In the genomic region with DNA sequence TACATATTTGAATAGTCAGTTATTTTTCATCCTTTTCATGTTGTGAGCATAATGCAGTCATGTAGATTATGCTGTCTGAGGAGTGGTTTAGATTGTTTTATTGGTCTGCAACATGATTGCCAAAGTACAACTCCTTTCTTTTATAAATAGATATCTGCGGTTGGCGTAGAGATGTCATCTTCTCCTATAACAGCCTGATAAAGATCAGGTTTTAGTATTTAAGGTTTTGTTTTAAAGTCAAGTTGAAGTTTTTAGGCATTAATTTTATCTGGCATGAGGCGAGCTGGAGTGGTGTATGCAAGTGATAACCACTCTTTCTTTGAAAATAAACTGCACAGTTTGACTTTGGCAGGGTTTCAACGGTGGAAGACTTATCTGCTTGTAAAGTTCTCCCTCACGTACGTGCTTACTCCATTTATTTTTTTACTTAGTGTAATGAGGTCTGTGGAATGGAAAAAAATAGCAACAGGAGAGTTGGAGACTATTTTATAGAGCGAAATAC, we compare ENCODE assay signal across 1 cellular context.
TF ChIP-seq lines count a peak whose summit lies in the region.

No MANE protein-coding gene starts in this region.

TF ChIP-seq in K562, 482 proteins besides CTCF, POLR2A, EP300 and RAD21 (continued from another document):
- TF ChIP-seq, protein P1, sequence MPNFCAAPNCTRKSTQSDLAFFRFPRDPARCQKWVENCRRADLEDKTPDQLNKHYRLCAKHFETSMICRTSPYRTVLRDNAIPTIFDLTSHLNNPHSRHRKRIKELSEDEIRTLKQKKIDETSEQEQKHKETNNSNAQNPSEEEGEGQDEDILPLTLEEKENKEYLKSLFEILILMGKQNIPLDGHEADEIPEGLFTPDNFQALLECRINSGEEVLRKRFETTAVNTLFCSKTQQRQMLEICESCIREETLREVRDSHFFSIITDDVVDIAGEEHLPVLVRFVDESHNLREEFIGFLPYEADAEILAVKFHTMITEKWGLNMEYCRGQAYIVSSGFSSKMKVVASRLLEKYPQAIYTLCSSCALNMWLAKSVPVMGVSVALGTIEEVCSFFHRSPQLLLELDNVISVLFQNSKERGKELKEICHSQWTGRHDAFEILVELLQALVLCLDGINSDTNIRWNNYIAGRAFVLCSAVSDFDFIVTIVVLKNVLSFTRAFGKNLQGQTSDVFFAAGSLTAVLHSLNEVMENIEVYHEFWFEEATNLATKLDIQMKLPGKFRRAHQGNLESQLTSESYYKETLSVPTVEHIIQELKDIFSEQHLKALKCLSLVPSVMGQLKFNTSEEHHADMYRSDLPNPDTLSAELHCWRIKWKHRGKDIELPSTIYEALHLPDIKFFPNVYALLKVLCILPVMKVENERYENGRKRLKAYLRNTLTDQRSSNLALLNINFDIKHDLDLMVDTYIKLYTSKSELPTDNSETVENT (CRISPR knock-in tag; IDR thresholded peaks at IDR 0.05), result no peak
- no peak for TF ChIP-seq ZC3H4 (CRISPR knock-in tag; IDR thresholded peaks at IDR 0.05; ENCODE audit: borderline replicate concordance)
- peak; percentile 95 for TF ChIP-seq FOXM1 (IDR thresholded peaks at IDR 0.05; ENCODE audit: low read depth)
- no peak for TF ChIP-seq FOXM1 (CRISPR knock-in tag; IDR thresholded peaks at IDR 0.05; ENCODE audit: low read depth)
- no peak for TF ChIP-seq MAFK (IDR thresholded peaks at IDR 0.05; ENCODE audit: low read length)
- TF ChIP-seq ZNF24 (IDR thresholded peaks at IDR 0.05), result no peak
- TF ChIP-seq, protein P2, sequence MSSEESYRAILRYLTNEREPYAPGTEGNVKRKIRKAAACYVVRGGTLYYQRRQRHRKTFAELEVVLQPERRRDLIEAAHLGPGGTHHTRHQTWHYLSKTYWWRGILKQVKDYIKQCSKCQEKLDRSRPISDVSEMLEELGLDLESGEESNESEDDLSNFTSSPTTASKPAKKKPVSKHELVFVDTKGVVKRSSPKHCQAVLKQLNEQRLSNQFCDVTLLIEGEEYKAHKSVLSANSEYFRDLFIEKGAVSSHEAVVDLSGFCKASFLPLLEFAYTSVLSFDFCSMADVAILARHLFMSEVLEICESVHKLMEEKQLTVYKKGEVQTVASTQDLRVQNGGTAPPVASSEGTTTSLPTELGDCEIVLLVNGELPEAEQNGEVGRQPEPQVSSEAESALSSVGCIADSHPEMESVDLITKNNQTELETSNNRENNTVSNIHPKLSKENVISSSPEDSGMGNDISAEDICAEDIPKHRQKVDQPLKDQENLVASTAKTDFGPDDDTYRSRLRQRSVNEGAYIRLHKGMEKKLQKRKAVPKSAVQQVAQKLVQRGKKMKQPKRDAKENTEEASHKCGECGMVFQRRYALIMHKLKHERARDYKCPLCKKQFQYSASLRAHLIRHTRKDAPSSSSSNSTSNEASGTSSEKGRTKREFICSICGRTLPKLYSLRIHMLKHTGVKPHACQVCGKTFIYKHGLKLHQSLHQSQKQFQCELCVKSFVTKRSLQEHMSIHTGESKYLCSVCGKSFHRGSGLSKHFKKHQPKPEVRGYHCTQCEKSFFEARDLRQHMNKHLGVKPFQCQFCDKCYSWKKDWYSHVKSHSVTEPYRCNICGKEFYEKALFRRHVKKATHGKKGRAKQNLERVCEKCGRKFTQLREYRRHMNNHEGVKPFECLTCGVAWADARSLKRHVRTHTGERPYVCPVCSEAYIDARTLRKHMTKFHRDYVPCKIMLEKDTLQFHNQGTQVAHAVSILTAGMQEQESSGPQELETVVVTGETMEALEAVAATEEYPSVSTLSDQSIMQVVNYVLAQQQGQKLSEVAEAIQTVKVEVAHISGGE (CRISPR knock-in tag; IDR thresholded peaks at IDR 0.05), result 0 out of 6 replicates have a peak, but pooled peaks of 1 of the 3 experiments have one; percentile 24
- peak; percentile 87 for TF ChIP-seq CBFA2T3 (IDR thresholded peaks at IDR 0.05)
- no peak for TF ChIP-seq KAT8 (IDR thresholded peaks at IDR 0.05; ENCODE audit: low read depth)
- peak in 1 of 2 experiments; percentile 36; a peak in 1 of 4 replicates for TF ChIP-seq TBL1XR1 (IDR thresholded peaks at IDR 0.05; ENCODE audit: low read length in 2 of 2)
- TF ChIP-seq MCM7 (IDR thresholded peaks at IDR 0.05), result no peak
- TF ChIP-seq IFI16 (CRISPR knock-in tag; IDR thresholded peaks at IDR 0.05), result no peak
- TF ChIP-seq, protein P3, sequence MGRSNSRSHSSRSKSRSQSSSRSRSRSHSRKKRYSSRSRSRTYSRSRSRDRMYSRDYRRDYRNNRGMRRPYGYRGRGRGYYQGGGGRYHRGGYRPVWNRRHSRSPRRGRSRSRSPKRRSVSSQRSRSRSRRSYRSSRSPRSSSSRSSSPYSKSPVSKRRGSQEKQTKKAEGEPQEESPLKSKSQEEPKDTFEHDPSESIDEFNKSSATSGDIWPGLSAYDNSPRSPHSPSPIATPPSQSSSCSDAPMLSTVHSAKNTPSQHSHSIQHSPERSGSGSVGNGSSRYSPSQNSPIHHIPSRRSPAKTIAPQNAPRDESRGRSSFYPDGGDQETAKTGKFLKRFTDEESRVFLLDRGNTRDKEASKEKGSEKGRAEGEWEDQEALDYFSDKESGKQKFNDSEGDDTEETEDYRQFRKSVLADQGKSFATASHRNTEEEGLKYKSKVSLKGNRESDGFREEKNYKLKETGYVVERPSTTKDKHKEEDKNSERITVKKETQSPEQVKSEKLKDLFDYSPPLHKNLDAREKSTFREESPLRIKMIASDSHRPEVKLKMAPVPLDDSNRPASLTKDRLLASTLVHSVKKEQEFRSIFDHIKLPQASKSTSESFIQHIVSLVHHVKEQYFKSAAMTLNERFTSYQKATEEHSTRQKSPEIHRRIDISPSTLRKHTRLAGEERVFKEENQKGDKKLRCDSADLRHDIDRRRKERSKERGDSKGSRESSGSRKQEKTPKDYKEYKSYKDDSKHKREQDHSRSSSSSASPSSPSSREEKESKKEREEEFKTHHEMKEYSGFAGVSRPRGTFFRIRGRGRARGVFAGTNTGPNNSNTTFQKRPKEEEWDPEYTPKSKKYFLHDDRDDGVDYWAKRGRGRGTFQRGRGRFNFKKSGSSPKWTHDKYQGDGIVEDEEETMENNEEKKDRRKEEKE (IDR thresholded peaks at IDR 0.05; ENCODE audit: borderline replicate concordance in 1 of 2, control insufficient read depth in 1 of 2, low read depth in 2 of 2, low read length in 1 of 2), result no peak
- peak in 1 of 2 experiments; percentile 52; a peak in 1 of 4 replicates for TF ChIP-seq HDAC1 (IDR thresholded peaks at IDR 0.05)
- TF ChIP-seq ATF1 (CRISPR knock-in tag; IDR thresholded peaks at IDR 0.05), result no peak
- no peak for TF ChIP-seq ATF1 (tag; IDR thresholded peaks at IDR 0.05)
- TF ChIP-seq SRSF3 (IDR thresholded peaks at IDR 0.05; ENCODE audit: insufficient read depth, low read length), result no peak
- TF ChIP-seq NCOA1 (IDR thresholded peaks at IDR 0.05; ENCODE audit: low read depth), result peak; percentile 35; the same call in 1 of the 2 replicates
- no peak for TF ChIP-seq RBBP5 (IDR thresholded peaks at IDR 0.05; ENCODE audit: borderline replicate concordance, insufficient read depth, low read length, poor library complexity, severe bottlenecking)
- TF ChIP-seq, protein P4, sequence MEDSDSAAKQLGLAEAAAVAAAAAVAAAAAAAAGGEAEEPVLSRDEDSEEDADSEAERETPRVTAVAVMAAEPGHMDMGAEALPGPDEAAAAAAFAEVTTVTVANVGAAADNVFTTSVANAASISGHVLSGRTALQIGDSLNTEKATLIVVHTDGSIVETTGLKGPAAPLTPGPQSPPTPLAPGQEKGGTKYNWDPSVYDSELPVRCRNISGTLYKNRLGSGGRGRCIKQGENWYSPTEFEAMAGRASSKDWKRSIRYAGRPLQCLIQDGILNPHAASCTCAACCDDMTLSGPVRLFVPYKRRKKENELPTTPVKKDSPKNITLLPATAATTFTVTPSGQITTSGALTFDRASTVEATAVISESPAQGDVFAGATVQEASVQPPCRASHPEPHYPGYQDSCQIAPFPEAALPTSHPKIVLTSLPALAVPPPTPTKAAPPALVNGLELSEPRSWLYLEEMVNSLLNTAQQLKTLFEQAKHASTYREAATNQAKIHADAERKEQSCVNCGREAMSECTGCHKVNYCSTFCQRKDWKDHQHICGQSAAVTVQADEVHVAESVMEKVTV (CRISPR knock-in tag; IDR thresholded peaks at IDR 0.05), result no peak
- TF ChIP-seq, protein P5, sequence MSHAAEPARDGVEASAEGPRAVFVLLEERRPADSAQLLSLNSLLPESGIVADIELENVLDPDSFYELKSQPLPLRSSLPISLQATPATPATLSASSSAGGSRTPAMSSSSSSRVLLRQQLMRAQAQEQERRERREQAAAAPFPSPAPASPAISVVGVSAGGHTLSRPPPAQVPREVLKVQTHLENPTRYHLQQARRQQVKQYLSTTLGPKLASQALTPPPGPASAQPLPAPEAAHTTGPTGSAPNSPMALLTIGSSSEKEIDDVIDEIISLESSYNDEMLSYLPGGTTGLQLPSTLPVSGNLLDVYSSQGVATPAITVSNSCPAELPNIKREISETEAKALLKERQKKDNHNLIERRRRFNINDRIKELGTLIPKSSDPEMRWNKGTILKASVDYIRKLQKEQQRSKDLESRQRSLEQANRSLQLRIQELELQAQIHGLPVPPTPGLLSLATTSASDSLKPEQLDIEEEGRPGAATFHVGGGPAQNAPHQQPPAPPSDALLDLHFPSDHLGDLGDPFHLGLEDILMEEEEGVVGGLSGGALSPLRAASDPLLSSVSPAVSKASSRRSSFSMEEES (CRISPR knock-in tag; IDR thresholded peaks at IDR 0.05), result no peak
- TF ChIP-seq FOXK1 (CRISPR knock-in tag; IDR thresholded peaks at IDR 0.05; ENCODE audit: borderline replicate concordance), result no peak
- no peak for TF ChIP-seq GABPB1 (CRISPR knock-in tag; IDR thresholded peaks at IDR 0.05)
- TF ChIP-seq RUNX1 (IDR thresholded peaks at IDR 0.05; ENCODE audit: low read depth), result no peak
- no peak for TF ChIP-seq SIN3A (IDR thresholded peaks at IDR 0.05; ENCODE audit: borderline replicate concordance in 2 of 2, control insufficient read depth in 1 of 2, low read depth in 2 of 2, low read length in 2 of 2)
- TF ChIP-seq ATF7 (IDR thresholded peaks at IDR 0.05), result no peak
